ENCODE assay signal across 1 cellular context in the genomic region with DNA sequence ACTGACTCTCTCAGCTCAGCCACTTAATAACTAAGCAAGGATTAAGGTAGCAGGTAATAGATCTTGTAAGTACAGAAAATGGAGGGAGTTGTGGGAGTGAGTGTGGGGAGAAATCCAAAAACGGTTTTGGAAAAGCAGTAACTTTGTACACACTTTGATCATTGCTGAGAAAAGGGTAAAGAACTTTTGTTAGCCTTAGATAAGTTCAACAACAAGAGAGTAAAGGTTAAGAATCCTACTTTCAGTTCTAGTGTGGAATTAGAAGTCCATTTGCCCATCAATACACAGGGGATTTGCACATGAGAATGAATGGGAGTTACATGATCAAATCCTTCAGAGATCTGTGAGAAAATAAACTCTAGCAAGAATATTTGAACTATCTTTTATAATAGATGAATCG.
TF ChIP-seq lines count a peak whose summit lies in the region.

No MANE protein-coding gene starts in this region.

TF ChIP-seq in liver, 16 proteins besides CTCF, POLR2A, EP300 and RAD21:
- no peak for TF ChIP-seq REST (IDR thresholded peaks at IDR 0.05)
- TF ChIP-seq RXRA (IDR thresholded peaks at IDR 0.05), result peak; percentile 27 to 54
- TF ChIP-seq HNF4A (conservative IDR thresholded peaks at IDR 0.05), result peak; percentile 40 to 52
- peak; percentile 17 for TF ChIP-seq SP1 (IDR thresholded peaks at IDR 0.05)
